In the genomic region with DNA sequence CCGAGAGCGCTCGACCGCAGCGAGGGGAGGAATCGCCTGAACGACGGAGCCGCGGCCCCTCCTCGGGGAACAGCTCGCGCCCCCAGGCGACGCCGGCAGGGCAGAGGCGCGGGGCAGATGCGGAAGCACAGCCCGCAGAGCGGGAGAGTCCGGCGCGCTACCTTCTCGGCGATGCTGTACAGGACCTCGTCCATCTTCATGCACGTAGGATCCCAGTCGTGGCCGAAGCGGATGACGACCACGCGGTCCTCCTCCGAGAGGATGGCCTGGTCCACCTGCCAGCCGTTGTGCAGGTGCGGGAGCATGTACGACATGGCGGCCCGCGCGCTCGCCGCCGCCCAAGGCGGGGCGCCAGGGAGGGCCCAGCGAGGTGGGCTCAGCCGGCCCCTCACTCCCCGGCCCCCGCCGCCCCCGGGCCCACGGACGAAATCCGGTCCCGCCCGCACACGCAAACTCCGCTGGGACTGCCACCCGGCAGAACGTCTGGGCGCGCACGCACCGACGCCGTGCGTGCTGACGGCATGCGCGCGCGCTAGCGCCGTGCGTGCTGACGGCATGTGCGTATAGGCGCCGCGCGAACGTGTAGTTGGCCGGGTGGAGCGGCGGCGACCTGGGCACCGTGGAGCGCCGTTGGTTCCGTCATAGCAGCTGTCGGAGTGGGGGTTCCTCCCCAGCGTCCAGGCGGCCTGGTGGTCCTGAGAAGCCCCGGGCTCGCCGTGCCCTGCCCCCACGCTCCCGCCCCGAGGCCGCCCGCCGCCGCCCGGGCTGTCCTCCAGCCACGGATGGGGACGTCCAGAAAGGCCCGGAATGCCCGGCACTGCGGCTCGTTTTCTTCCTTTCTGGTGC, we compare ENCODE assay signal across 1 cellular context.
TF ChIP-seq lines count a peak whose summit lies in the region.

A gene with protein sequence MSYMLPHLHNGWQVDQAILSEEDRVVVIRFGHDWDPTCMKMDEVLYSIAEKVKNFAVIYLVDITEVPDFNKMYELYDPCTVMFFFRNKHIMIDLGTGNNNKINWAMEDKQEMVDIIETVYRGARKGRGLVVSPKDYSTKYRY (minus strand): TSS at position 485 of the 846 bp plus-strand sequence. CDS start 171 bp downstream, at position 314.

TF ChIP-seq in HepG2, 621 proteins besides CTCF, POLR2A, EP300 and RAD21 (continued from another document and continues in another):
- peak; percentile 71; the same call in 1 of the 3 replicates for TF ChIP-seq MXI1 (IDR thresholded peaks at IDR 0.05; ENCODE audit: borderline replicate concordance, low read depth, low read length)
- TF ChIP-seq ZBTB20 (CRISPR knock-in tag; IDR thresholded peaks at IDR 0.05; ENCODE audit: borderline replicate concordance, low read depth), result peak; percentile 66; the same call in 1 of the 2 replicates
- TF ChIP-seq ZNF543 (CRISPR knock-in tag; IDR thresholded peaks at IDR 0.05), result peak; percentile 79
- peak; percentile 35; the same call in 1 of the 2 replicates for TF ChIP-seq MXD4 (CRISPR knock-in tag; IDR thresholded peaks at IDR 0.05)
- 0 out of 2 replicates have a peak, but pooled peaks have one; percentile 64 for TF ChIP-seq BORCS8-MEF2B (CRISPR knock-in tag; IDR thresholded peaks at IDR 0.05)
- TF ChIP-seq CC2D1A (CRISPR knock-in tag; IDR thresholded peaks at IDR 0.05), result 0 out of 2 replicates have a peak, but pooled peaks have one; percentile 13
- no peak; the same call in 1 of the 2 replicates for TF ChIP-seq ZBTB42 (CRISPR knock-in tag; IDR thresholded peaks at IDR 0.05)
- TF ChIP-seq, protein P1, sequence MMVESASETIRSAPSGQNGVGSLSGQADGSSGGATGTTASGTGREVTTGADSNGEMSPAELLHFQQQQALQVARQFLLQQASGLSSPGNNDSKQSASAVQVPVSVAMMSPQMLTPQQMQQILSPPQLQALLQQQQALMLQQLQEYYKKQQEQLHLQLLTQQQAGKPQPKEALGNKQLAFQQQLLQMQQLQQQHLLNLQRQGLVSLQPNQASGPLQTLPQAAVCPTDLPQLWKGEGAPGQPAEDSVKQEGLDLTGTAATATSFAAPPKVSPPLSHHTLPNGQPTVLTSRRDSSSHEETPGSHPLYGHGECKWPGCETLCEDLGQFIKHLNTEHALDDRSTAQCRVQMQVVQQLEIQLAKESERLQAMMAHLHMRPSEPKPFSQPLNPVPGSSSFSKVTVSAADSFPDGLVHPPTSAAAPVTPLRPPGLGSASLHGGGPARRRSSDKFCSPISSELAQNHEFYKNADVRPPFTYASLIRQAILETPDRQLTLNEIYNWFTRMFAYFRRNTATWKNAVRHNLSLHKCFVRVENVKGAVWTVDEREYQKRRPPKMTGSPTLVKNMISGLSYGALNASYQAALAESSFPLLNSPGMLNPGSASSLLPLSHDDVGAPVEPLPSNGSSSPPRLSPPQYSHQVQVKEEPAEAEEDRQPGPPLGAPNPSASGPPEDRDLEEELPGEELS (CRISPR knock-in tag; IDR thresholded peaks at IDR 0.05), result 0 out of 2 replicates have a peak, but pooled peaks have one; percentile 8
- TF ChIP-seq, protein P2, sequence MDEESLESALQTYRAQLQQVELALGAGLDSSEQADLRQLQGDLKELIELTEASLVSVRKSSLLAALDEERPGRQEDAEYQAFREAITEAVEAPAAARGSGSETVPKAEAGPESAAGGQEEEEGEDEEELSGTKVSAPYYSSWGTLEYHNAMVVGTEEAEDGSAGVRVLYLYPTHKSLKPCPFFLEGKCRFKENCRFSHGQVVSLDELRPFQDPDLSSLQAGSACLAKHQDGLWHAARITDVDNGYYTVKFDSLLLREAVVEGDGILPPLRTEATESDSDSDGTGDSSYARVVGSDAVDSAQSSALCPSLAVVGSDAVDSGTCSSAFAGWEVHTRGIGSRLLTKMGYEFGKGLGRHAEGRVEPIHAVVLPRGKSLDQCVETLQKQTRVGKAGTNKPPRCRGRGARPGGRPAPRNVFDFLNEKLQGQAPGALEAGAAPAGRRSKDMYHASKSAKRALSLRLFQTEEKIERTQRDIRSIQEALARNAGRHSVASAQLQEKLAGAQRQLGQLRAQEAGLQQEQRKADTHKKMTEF (CRISPR knock-in tag; IDR thresholded peaks at IDR 0.05), result peak; percentile 77
- TF ChIP-seq TOPORS (CRISPR knock-in tag; IDR thresholded peaks at IDR 0.05), result 0 out of 2 replicates have a peak, but pooled peaks have one; percentile 48
- TF ChIP-seq ZNF816 (CRISPR knock-in tag; IDR thresholded peaks at IDR 0.05; ENCODE audit: borderline replicate concordance), result peak; percentile 72; the same call in 1 of the 2 replicates
- TF ChIP-seq PAWR (CRISPR knock-in tag; IDR thresholded peaks at IDR 0.05; ENCODE audit: borderline replicate concordance), result 0 out of 2 replicates have a peak, but pooled peaks have one; percentile 76
- TF ChIP-seq MYNN (CRISPR knock-in tag; IDR thresholded peaks at IDR 0.05; ENCODE audit: low read depth), result peak; percentile 80; the same call in 1 of the 2 replicates
- TF ChIP-seq HNRNPUL1 (IDR thresholded peaks at IDR 0.05; ENCODE audit: low read depth, low read length), result no peak
- TF ChIP-seq, protein P3, sequence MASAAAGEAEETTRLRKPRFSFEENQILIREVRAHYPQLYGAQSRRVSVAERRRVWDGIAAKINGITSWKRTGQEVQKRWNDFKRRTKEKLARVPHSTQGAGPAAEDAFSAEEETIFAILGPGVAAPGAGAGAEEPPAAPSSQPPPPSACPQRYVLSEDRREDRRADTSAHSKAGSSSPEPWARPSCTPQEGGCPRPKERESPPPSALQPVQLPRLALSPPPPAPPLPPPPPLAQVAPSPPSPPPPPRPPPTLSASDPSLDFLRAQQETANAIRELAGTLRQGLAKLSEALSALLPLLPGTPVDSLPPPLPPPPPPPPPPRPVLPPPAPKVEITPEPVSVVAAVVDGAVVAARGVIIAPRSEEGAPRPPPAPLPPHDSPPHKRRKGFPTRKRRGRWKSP (CRISPR knock-in tag; IDR thresholded peaks at IDR 0.05), result peak; percentile 76; the same call in 1 of the 2 replicates
- TF ChIP-seq PITX1 (CRISPR knock-in tag; IDR thresholded peaks at IDR 0.05), result peak; percentile 40; the same call in 1 of the 2 replicates
- TF ChIP-seq, protein P4, sequence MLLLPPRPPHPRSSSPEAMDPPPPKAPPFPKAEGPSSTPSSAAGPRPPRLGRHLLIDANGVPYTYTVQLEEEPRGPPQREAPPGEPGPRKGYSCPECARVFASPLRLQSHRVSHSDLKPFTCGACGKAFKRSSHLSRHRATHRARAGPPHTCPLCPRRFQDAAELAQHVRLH (CRISPR knock-in tag; IDR thresholded peaks at IDR 0.05; ENCODE audit: borderline replicate concordance, low read depth), result peak; percentile 60
- no peak for TF ChIP-seq NONO (IDR thresholded peaks at IDR 0.05)
- peak; percentile 97 for TF ChIP-seq NONO (CRISPR knock-in tag; conservative IDR thresholded peaks at IDR 0.05)
- peak; percentile 76 for TF ChIP-seq POGZ (CRISPR knock-in tag; IDR thresholded peaks at IDR 0.05)
- peak; percentile 54; the same call in 1 of the 2 replicates for TF ChIP-seq KLF6 (CRISPR knock-in tag; IDR thresholded peaks at IDR 0.05)
- TF ChIP-seq MAZ (IDR thresholded peaks at IDR 0.05; ENCODE audit: borderline replicate concordance, low read depth, low read length), result peak; percentile 7; the same call in 1 of the 2 replicates
- peak; percentile 90 for TF ChIP-seq MAZ (CRISPR knock-in tag; IDR thresholded peaks at IDR 0.05; ENCODE audit: low read depth)
- TF ChIP-seq, protein P5, sequence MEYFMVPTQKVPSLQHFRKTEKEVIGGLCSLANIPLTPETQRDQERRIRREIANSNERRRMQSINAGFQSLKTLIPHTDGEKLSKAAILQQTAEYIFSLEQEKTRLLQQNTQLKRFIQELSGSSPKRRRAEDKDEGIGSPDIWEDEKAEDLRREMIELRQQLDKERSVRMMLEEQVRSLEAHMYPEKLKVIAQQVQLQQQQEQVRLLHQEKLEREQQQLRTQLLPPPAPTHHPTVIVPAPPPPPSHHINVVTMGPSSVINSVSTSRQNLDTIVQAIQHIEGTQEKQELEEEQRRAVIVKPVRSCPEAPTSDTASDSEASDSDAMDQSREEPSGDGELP (IDR thresholded peaks at IDR 0.05; ENCODE audit: borderline replicate concordance, low read depth), result peak; percentile 34; the same call in 1 of the 2 replicates
- TF ChIP-seq ZNF775 (CRISPR knock-in tag; IDR thresholded peaks at IDR 0.05; ENCODE audit: borderline replicate concordance), result no peak
- peak; percentile 82 for TF ChIP-seq GABPB1 (CRISPR knock-in tag; IDR thresholded peaks at IDR 0.05)
- TF ChIP-seq TGIF2 (CRISPR knock-in tag; IDR thresholded peaks at IDR 0.05), result peak; percentile 38; the same call in 1 of the 2 replicates
- TF ChIP-seq TBX3 (IDR thresholded peaks at IDR 0.05; ENCODE audit: borderline replicate concordance), result no peak
- no peak for TF ChIP-seq MTA3 (CRISPR knock-in tag; IDR thresholded peaks at IDR 0.05)
- no peak for TF ChIP-seq ZNF83 (CRISPR knock-in tag; IDR thresholded peaks at IDR 0.05; ENCODE audit: borderline replicate concordance)
- TF ChIP-seq CHCHD3 (CRISPR knock-in tag; IDR thresholded peaks at IDR 0.05), result peak; percentile 19; the same call in 1 of the 2 replicates
- no peak for TF ChIP-seq MIXL1 (CRISPR knock-in tag; IDR thresholded peaks at IDR 0.05)
- TF ChIP-seq RXRB (CRISPR knock-in tag; IDR thresholded peaks at IDR 0.05; ENCODE audit: borderline replicate concordance), result peak; percentile 36; the same call in 1 of the 2 replicates
- no peak for TF ChIP-seq NR2F6 (IDR thresholded peaks at IDR 0.05)
- 0 out of 2 replicates have a peak, but pooled peaks have one; percentile 9 for TF ChIP-seq NR2F6 (CRISPR knock-in tag; IDR thresholded peaks at IDR 0.05)
- peak; percentile 66; the same call in 1 of the 2 replicates for TF ChIP-seq ZNF121 (CRISPR knock-in tag; IDR thresholded peaks at IDR 0.05)
- TF ChIP-seq JUND (CRISPR knock-in tag; IDR thresholded peaks at IDR 0.05), result 0 out of 2 replicates have a peak, but pooled peaks have one; percentile 22
- 0 out of 2 replicates have a peak, but pooled peaks have one; percentile 38 for TF ChIP-seq ZNF138 (CRISPR knock-in tag; IDR thresholded peaks at IDR 0.05; ENCODE audit: low read depth)
- peak; percentile 79; the same call in 1 of the 2 replicates for TF ChIP-seq ZNF501 (CRISPR knock-in tag; IDR thresholded peaks at IDR 0.05)
- TF ChIP-seq MEIS1 (CRISPR knock-in tag; IDR thresholded peaks at IDR 0.05; ENCODE audit: borderline replicate concordance), result 0 out of 2 replicates have a peak, but pooled peaks have one; percentile 51
- peak; percentile 18; the same call in 1 of the 2 replicates for TF ChIP-seq SOX5 (CRISPR knock-in tag; IDR thresholded peaks at IDR 0.05; ENCODE audit: borderline replicate concordance)
- no peak for TF ChIP-seq ELF4 (CRISPR knock-in tag; IDR thresholded peaks at IDR 0.05; ENCODE audit: borderline replicate concordance)
- TF ChIP-seq YEATS2 (CRISPR knock-in tag; IDR thresholded peaks at IDR 0.05; ENCODE audit: borderline replicate concordance), result peak; percentile 98
- no peak; the same call in 1 of the 2 replicates for TF ChIP-seq FOXC1 (CRISPR knock-in tag; IDR thresholded peaks at IDR 0.05; ENCODE audit: borderline replicate concordance)
- TF ChIP-seq AGO2 (optimal IDR thresholded peaks at IDR 0.05; ENCODE audit: low read depth, low read length), result peak; percentile 79
- no peak for TF ChIP-seq RBAK (CRISPR knock-in tag; IDR thresholded peaks at IDR 0.05)
- peak; percentile 4; the same call in 1 of the 2 replicates for TF ChIP-seq ZNF678 (CRISPR knock-in tag; IDR thresholded peaks at IDR 0.05)
- TF ChIP-seq NR2C2 (CRISPR knock-in tag; IDR thresholded peaks at IDR 0.05; ENCODE audit: borderline replicate concordance), result peak; percentile 37; the same call in 1 of the 2 replicates
- 0 out of 2 replicates have a peak, but pooled peaks have one; percentile 22 for TF ChIP-seq TP53 (CRISPR knock-in tag; conservative IDR thresholded peaks at IDR 0.05)
- peak; percentile 76 for TF ChIP-seq ZNF556 (CRISPR knock-in tag; IDR thresholded peaks at IDR 0.05; ENCODE audit: borderline replicate concordance)
- TF ChIP-seq, protein P6, sequence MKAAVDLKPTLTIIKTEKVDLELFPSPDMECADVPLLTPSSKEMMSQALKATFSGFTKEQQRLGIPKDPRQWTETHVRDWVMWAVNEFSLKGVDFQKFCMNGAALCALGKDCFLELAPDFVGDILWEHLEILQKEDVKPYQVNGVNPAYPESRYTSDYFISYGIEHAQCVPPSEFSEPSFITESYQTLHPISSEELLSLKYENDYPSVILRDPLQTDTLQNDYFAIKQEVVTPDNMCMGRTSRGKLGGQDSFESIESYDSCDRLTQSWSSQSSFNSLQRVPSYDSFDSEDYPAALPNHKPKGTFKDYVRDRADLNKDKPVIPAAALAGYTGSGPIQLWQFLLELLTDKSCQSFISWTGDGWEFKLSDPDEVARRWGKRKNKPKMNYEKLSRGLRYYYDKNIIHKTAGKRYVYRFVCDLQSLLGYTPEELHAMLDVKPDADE (CRISPR knock-in tag; IDR thresholded peaks at IDR 0.05), result no peak; the same call in 1 of the 2 replicates
- TF ChIP-seq, protein P7, sequence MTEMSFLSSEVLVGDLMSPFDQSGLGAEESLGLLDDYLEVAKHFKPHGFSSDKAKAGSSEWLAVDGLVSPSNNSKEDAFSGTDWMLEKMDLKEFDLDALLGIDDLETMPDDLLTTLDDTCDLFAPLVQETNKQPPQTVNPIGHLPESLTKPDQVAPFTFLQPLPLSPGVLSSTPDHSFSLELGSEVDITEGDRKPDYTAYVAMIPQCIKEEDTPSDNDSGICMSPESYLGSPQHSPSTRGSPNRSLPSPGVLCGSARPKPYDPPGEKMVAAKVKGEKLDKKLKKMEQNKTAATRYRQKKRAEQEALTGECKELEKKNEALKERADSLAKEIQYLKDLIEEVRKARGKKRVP (CRISPR knock-in tag; IDR thresholded peaks at IDR 0.05), result peak in 1 of 2 experiments; percentile 26; a peak in 1 of 4 replicates
- 0 out of 2 replicates have a peak, but pooled peaks have one; percentile 71 for TF ChIP-seq ZBTB3 (CRISPR knock-in tag; IDR thresholded peaks at IDR 0.05; ENCODE audit: borderline replicate concordance, low read depth)
- TF ChIP-seq SIX4 (CRISPR knock-in tag; IDR thresholded peaks at IDR 0.05), result 0 out of 2 replicates have a peak, but pooled peaks have one; percentile 5
